Comparison of ENCODE assay signal across 8 cellular contexts in the genomic region with DNA sequence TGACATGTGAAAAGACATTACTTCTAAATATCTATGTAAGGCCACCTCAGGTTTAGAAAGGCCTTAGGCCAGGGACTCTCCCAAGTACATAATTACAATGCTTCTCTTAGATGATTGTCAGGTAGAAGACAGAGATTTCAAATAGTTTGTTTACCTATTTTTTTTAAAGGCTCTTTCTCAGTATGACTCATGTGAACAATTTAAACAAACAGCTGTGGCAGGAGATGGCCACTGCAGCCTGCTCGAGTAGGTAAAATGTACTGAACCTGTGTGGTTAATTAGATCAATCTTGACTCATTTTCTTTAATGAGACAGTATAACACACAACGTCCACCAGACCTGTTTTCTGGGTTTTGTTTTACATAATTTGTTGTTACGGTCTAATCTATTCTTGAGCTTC. TPM values are rescaled to one million over a fixed set of nuclear protein-coding genes. Genes with fewer than 3 reads are reported as not detected.
DNase-seq lines count a peak whose midpoint lies in the region; ATAC-seq and TF ChIP-seq lines count a peak whose summit lies in the region.

No MANE protein-coding gene starts in this region.

- no peaks in the 10 kb centered on the region for H3K36me3 Mint-ChIP-seq in natural killer cell treated with Interleukin-12 subunit alpha and Interleukin-12 subunit beta and Interleukin-15 and Interleukin-18, amount 100 ng/mL, for 72 hours

- H3K27me3 ChIP-seq in GM06990 (replicated peaks; ENCODE audit: control insufficient read depth, insufficient read depth, low read length) = no peaks in the 10 kb centered on the region

- H3K27ac Mint-ChIP-seq in natural killer cell treated with Interleukin-12 subunit alpha and Interleukin-12 subunit beta and Interleukin-15 and Interleukin-18, amount 100 ng/mL, for 72 hours = peak overlapping the region; percentile 27 to 40

- H3K9me3 Mint-ChIP-seq in natural killer cell treated with Interleukin-12 subunit alpha and Interleukin-12 subunit beta and Interleukin-15 and Interleukin-18, amount 100 ng/mL, for 72 hours = no peaks in the 10 kb centered on the region

- H3K4me3 Mint-ChIP-seq in natural killer cell treated with Interleukin-12 subunit alpha and Interleukin-12 subunit beta and Interleukin-15 and Interleukin-18, amount 100 ng/mL, for 72 hours = peak overlapping the region; percentile 28

- no peak for TF ChIP-seq CTCF in GM06990 (IDR thresholded peaks at IDR 0.05; ENCODE audit: insufficient read depth, low read length, poor library complexity, severe bottlenecking)

- H3K36me3 ChIP-seq in GM06990 (ENCODE audit: control insufficient read depth, insufficient read depth, low read length) = no peaks in the 10 kb centered on the region

- H3K4me3 ChIP-seq in GM06990 (replicated peaks; ENCODE audit: low read depth, low read length) = no peak overlapping the region

- H3K4me1 Mint-ChIP-seq in natural killer cell treated with Interleukin-12 subunit alpha and Interleukin-12 subunit beta and Interleukin-15 and Interleukin-18, amount 100 ng/mL, for 72 hours (ENCODE audit: low read depth in 2 of 2) = peaks cover 42 to 58% of the 10 kb centered on the region in 2 donors

- ATAC-seq in GM19455 (IDR thresholded peaks at IDR 0.05; ENCODE audit: unreplicated experiment) = peak; percentile 96
- peak; percentile 94 for ATAC-seq in HG03378 (IDR thresholded peaks at IDR 0.05; ENCODE audit: unreplicated experiment)
- ATAC-seq in natural killer cell treated with Interleukin-12 subunit alpha and Interleukin-12 subunit beta and Interleukin-15 and Interleukin-18, amount 100 ng/mL, for 72 hours = no peak

- no peaks in the 10 kb centered on the region for H3K27me3 Mint-ChIP-seq in natural killer cell treated with Interleukin-12 subunit alpha and Interleukin-12 subunit beta and Interleukin-15 and Interleukin-18, amount 100 ng/mL, for 72 hours

- DNase-seq in GM06990 (ENCODE audit: extremely low read depth, insufficient read length) = peak; percentile 62
- DNase-seq in RPMI7951 (ENCODE audit: low read depth) = peak; percentile 13
- no peak for DNase-seq in natural killer cell treated with Interleukin-12 subunit alpha and Interleukin-12 subunit beta and Interleukin-15 and Interleukin-18, amount 100 ng/mL, for 72 hours (ENCODE audit: low spot score)
- DNase-seq in pons (ENCODE audit: low spot score) = no peak
- no peak for DNase-seq in stimulated activated CD4-positive, alpha-beta T cell treated with anti-CD3 and anti-CD28 coated beads, Interleukin-2, amount 100 ng/mL, for 24 hours
- no peak for DNase-seq in dermis blood vessel endothelial cell

RNA-seq across cellular contexts. Expression of a gene that starts 50.2 kb away (rescaled TPM):
- 31.6 and 52.9 TPM in 2 replicates for total RNA-seq in RPMI7951 (2014; rRNA removed; shearing (Covaris generic))
- total RNA-seq in natural killer cell treated with Interleukin-12 subunit alpha and Interleukin-12 subunit beta and Interleukin-15 and Interleukin-18, amount 100 ng/mL, for 72 hours = 10 to 100 TPM in 1 of 2 donors, 1 to 10 TPM in 1; 8.4 to 22.7 TPM
- total RNA-seq in dermis blood vessel endothelial cell = 0.68 and 0.84 TPM in 2 replicates

Comparison
In these comparisons a context has a peak if more than half of its experiments do, and no peak if none do; other contexts are left out.
1. DNase-seq: peak in GM06990 (single experiment) and RPMI7951 (single experiment); none in natural killer cell treated with Interleukin-12 subunit alpha and Interleukin-12 subunit beta and Interleukin-15 and Interleukin-18, amount 100 ng/mL, for 72 hours (single experiment), pons (single experiment), stimulated activated CD4-positive, alpha-beta T cell treated with anti-CD3 and anti-CD28 coated beads, Interleukin-2, amount 100 ng/mL, for 24 hours (0 of 2) and dermis blood vessel endothelial cell (single experiment).
2. ATAC-seq: peak in GM19455 (single experiment) and HG03378 (single experiment); none in natural killer cell treated with Interleukin-12 subunit alpha and Interleukin-12 subunit beta and Interleukin-15 and Interleukin-18, amount 100 ng/mL, for 72 hours (0 of 2).